ENCODE assay signal across 14 cellular contexts in genomic region chr9:30944233-30944585, GRCh38.
A peak's percentile ranks its signal among the peaks of the same experiment; 100 is the strongest.
DNase-seq lines count a peak whose midpoint lies in the region; ATAC-seq and TF ChIP-seq lines count a peak whose summit lies in the region.
"Had no signal": no experiment of that assay in that cellular context is flagged by ENCODE, and none has a peak within 500 bp of the region (broad histone marks: within the 10 kb centered on the region; RNA-seq: fewer than 3 reads in every experiment).

No MANE protein-coding gene starts in this region.

- no peak for TF ChIP-seq CTCF in neural progenitor cell (IDR thresholded peaks at IDR 0.05)

- H3K4me1 ChIP-seq in neural progenitor cell: no peaks in the 10 kb centered on the region
- H3K4me1 ChIP-seq: BLaER1 treated with 17β-estradiol and CSF1 and Interleukin-3, amounts not matched to agents 10 nM and 100 nM had no signal

- H3K4me1 Mint-ChIP-seq in stimulated activated naive CD8-positive, alpha-beta T cell treated with anti-CD3 and anti-CD28 coated beads, Interleukin-15, amount 100 ng/mL, for 72 hours: no peaks in the 10 kb centered on the region
- H3K4me1 Mint-ChIP-seq in neural progenitor cell: no peaks in the 10 kb centered on the region
- H3K4me1 Mint-ChIP-seq in stimulated activated effector memory CD8-positive, alpha-beta T cell treated with anti-CD3 and anti-CD28 coated beads, Interleukin-12 subunit alpha, Interleukin-12 subunit beta, amount 100 ng/mL, for 72 hours: no peaks in the 10 kb centered on the region
- H3K4me1 Mint-ChIP-seq: B cell, GM23338 had no signal

- no peaks in the 10 kb centered on the region for H3K27me3 Mint-ChIP-seq in stimulated activated naive CD8-positive, alpha-beta T cell treated with anti-CD3 and anti-CD28 coated beads, Interleukin-15, amount 100 ng/mL, for 72 hours
- H3K27me3 Mint-ChIP-seq in neural progenitor cell (ENCODE audit: insufficient read depth, low read depth): no peaks in the 10 kb centered on the region
- H3K27me3 Mint-ChIP-seq: B cell had no signal

- H3F3A ChIP-seq in neural progenitor cell (ENCODE audit: low read depth): peaks cover 3% of the 10 kb centered on the region

- no peaks in the 10 kb centered on the region for H4K20me1 ChIP-seq in neural progenitor cell (ENCODE audit: low read depth)
- H4K20me1 ChIP-seq: BLaER1 treated with 17β-estradiol and CSF1 and Interleukin-3, amounts not matched to agents 10 nM and 100 nM had no signal

- no peak overlapping the region for H3K4me3 Mint-ChIP-seq in stimulated activated naive CD8-positive, alpha-beta T cell treated with anti-CD3 and anti-CD28 coated beads, Interleukin-15, amount 100 ng/mL, for 72 hours
- no peak overlapping the region for H3K4me3 Mint-ChIP-seq in neural progenitor cell
- no peak overlapping the region for H3K4me3 Mint-ChIP-seq in stimulated activated effector memory CD8-positive, alpha-beta T cell treated with anti-CD3 and anti-CD28 coated beads, Interleukin-12 subunit alpha, Interleukin-12 subunit beta, amount 100 ng/mL, for 72 hours
- H3K4me3 Mint-ChIP-seq: B cell; CD8-positive, alpha-beta T cell; GM23338 had no signal

- peaks cover 10 to 15% of the 10 kb centered on the region in 2 donors for H3K9me3 Mint-ChIP-seq in stimulated activated naive CD8-positive, alpha-beta T cell treated with anti-CD3 and anti-CD28 coated beads, Interleukin-15, amount 100 ng/mL, for 72 hours
- peaks cover 3% of the 10 kb centered on the region for H3K9me3 Mint-ChIP-seq in neural progenitor cell
- H3K9me3 Mint-ChIP-seq in stimulated activated effector memory CD8-positive, alpha-beta T cell treated with anti-CD3 and anti-CD28 coated beads, Interleukin-12 subunit alpha, Interleukin-12 subunit beta, amount 100 ng/mL, for 72 hours: peaks cover 4% of the 10 kb centered on the region
- H3K9me3 Mint-ChIP-seq: GM23338 had no signal

- DNase-seq in stimulated activated naive CD8-positive, alpha-beta T cell treated with anti-CD3 and anti-CD28 coated beads, Interleukin-15, amount 100 ng/mL, for 72 hours: no peak
- DNase-seq in stimulated activated naive CD8-positive, alpha-beta T cell treated with anti-CD3 and anti-CD28 coated beads, Interleukin-15, Interleukin-2, amounts not matched to agents 100 U/mL and 50 U/mL, for 24 hours: no peak
- DNase-seq in neural progenitor cell (ENCODE audit: low spot score): no peak
- DNase-seq in stimulated activated effector memory CD8-positive, alpha-beta T cell treated with anti-CD3 and anti-CD28 coated beads, Interleukin-12 subunit alpha, Interleukin-12 subunit beta, amount 100 ng/mL, for 72 hours (ENCODE audit: low spot score in 2 of 2): no peak
- DNase-seq in HK-2 (ENCODE audit: unreplicated experiment): no peak
- DNase-seq: Calu3; CD8-positive, alpha-beta T cell; DMS79 treated with DMSO at 0.1 percent for 48 hours; GF-D8; HCEC 1CT had no signal

- no peaks in the 10 kb centered on the region for H3K27me3 ChIP-seq in neural progenitor cell
- H3K27me3 ChIP-seq: BLaER1 treated with 17β-estradiol and CSF1 and Interleukin-3, amounts not matched to agents 10 nM and 100 nM had no signal

- no peak overlapping the region for H3K27ac Mint-ChIP-seq in stimulated activated naive CD8-positive, alpha-beta T cell treated with anti-CD3 and anti-CD28 coated beads, Interleukin-15, amount 100 ng/mL, for 72 hours
- peak overlapping the region; percentile 57 for H3K27ac Mint-ChIP-seq in neural progenitor cell
- H3K27ac Mint-ChIP-seq in stimulated activated effector memory CD8-positive, alpha-beta T cell treated with anti-CD3 and anti-CD28 coated beads, Interleukin-12 subunit alpha, Interleukin-12 subunit beta, amount 100 ng/mL, for 72 hours: no peak overlapping the region
- H3K27ac Mint-ChIP-seq: B cell; CD8-positive, alpha-beta T cell; GM23338 had no signal

- no peak overlapping the region for H2AFZ ChIP-seq in neural progenitor cell (replicated peaks)
- H2AFZ ChIP-seq: GM23338 had no signal

- H3K36me3 Mint-ChIP-seq in neural progenitor cell: no peaks in the 10 kb centered on the region
- no peaks in the 10 kb centered on the region for H3K36me3 Mint-ChIP-seq in stimulated activated effector memory CD8-positive, alpha-beta T cell treated with anti-CD3 and anti-CD28 coated beads, Interleukin-12 subunit alpha, Interleukin-12 subunit beta, amount 100 ng/mL, for 72 hours
- H3K36me3 Mint-ChIP-seq: CD8-positive, alpha-beta T cell had no signal

- H3K4me3 ChIP-seq in neural progenitor cell: no peak overlapping the region
- H3K4me3 ChIP-seq: BLaER1 treated with 17β-estradiol and CSF1 and Interleukin-3, amounts not matched to agents 10 nM and 100 nM; GM23338 had no signal

- no peak overlapping the region for H3K27ac ChIP-seq in neural progenitor cell
- H3K27ac ChIP-seq: BLaER1 treated with 17β-estradiol and CSF1 and Interleukin-3, amounts not matched to agents 10 nM and 100 nM had no signal

- H3K9ac ChIP-seq in neural progenitor cell: no peak overlapping the region
- H3K9ac ChIP-seq: BLaER1 treated with 17β-estradiol and CSF1 and Interleukin-3, amounts not matched to agents 10 nM and 100 nM had no signal

- peaks cover 6% of the 10 kb centered on the region for H3K9me3 ChIP-seq in neural progenitor cell (ENCODE audit: low read depth)

- no peak overlapping the region for H3K4me2 ChIP-seq in neural progenitor cell
- H3K4me2 ChIP-seq: BLaER1 treated with 17β-estradiol and CSF1 and Interleukin-3, amounts not matched to agents 10 nM and 100 nM; GM23338 had no signal

- H3K36me3 ChIP-seq in neural progenitor cell: no peaks in the 10 kb centered on the region
- H3K36me3 ChIP-seq: BLaER1 treated with 17β-estradiol and CSF1 and Interleukin-3, amounts not matched to agents 10 nM and 100 nM had no signal

- peak; percentile 20 for ATAC-seq in stimulated activated naive CD8-positive, alpha-beta T cell treated with anti-CD3 and anti-CD28 coated beads, Interleukin-15, amount 100 ng/mL, for 72 hours
- ATAC-seq in stimulated activated naive CD8-positive, alpha-beta T cell treated with anti-CD3 and anti-CD28 coated beads, Interleukin-15, Interleukin-2, amounts not matched to agents 100 U/mL and 50 U/mL, for 24 hours: no peak
- peak; percentile 32 for ATAC-seq in stimulated activated effector memory CD8-positive, alpha-beta T cell treated with anti-CD3 and anti-CD28 coated beads, Interleukin-12 subunit alpha, Interleukin-12 subunit beta, amount 100 ng/mL, for 72 hours
- ATAC-seq in HG03439 (IDR thresholded peaks at IDR 0.05; ENCODE audit: unreplicated experiment): no peak
- ATAC-seq: CD8-positive, alpha-beta T cell; GM23338 had no signal

- H3K79me2 ChIP-seq in neural progenitor cell (ENCODE audit: low read depth): no peaks in the 10 kb centered on the region

Comparison
In these comparisons a context has a peak if more than half of its experiments do, and no peak if none do; other contexts are left out.
1. ATAC-seq: peak in stimulated activated naive CD8-positive, alpha-beta T cell treated with anti-CD3 and anti-CD28 coated beads, Interleukin-15, amount 100 ng/mL, for 72 hours (single experiment) and stimulated activated effector memory CD8-positive, alpha-beta T cell treated with anti-CD3 and anti-CD28 coated beads, Interleukin-12 subunit alpha, Interleukin-12 subunit beta, amount 100 ng/mL, for 72 hours (single experiment); none in stimulated activated naive CD8-positive, alpha-beta T cell treated with anti-CD3 and anti-CD28 coated beads, Interleukin-15, Interleukin-2, amounts not matched to agents 100 U/mL and 50 U/mL, for 24 hours (single experiment) and HG03439 (single experiment).